ENCODE assay signal across 1 cellular context in the genomic region with DNA sequence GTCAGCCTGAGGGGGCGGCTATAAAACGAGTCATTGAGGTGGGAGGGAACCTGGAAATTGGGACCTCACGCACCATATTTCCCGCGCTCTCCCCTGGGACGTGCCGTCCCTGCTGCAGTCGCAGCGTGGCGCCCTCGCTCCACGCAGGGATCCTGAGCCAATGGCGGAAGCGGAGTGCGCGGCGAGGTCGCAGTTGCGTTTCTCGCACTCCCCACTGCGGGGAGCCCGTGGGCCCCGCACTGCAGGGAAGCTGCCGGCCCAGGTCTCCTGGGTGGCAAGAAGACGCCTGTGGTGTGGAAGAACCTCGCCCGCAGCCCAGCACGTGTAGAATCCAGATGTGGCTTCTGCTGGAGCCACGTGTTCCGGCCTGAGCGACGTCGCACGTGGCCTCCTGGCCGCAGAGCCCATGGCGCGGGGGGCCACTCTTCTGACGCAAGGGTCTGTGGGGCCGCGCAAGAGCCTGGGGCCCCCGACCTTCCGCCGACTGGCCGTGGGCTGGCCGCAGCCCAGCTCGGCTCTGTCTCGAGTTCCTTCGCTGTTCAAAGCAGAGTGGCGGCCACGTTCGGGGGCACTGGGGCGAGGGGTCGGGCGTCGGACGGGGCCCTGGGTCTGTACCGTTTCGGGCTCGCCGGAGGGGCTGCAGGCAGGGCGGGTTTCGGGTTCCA.
TF ChIP-seq lines count a peak whose summit lies in the region.

No MANE protein-coding gene starts in this region.

TF ChIP-seq in HEK293, 187 proteins besides CTCF, POLR2A, EP300 and RAD21 (continued from another document and continues in another):
- TF ChIP-seq ZNF677 (tag by site-specific recombination; IDR thresholded peaks at IDR 0.05): no peak
- TF ChIP-seq ZNF133 (tag by site-specific recombination; IDR thresholded peaks at IDR 0.05): no peak
- peak; percentile 10; the same call in 1 of the 2 replicates for TF ChIP-seq ZNF660 (tag by site-specific recombination; IDR thresholded peaks at IDR 0.05)
- peak; percentile 34; the same call in 1 of the 2 replicates for TF ChIP-seq KLF1 (tag by site-specific recombination; IDR thresholded peaks at IDR 0.05)
- TF ChIP-seq EGR2 (tag by site-specific recombination; IDR thresholded peaks at IDR 0.05; ENCODE audit: low read depth): peak; percentile 52
- peak; percentile 36; the same call in 1 of the 2 replicates for TF ChIP-seq ZBTB8A (tag by site-specific recombination; IDR thresholded peaks at IDR 0.05)
- TF ChIP-seq WT1 (tag by site-specific recombination; IDR thresholded peaks at IDR 0.05): no peak
- no peak for TF ChIP-seq HOXA7 (CRISPR knock-in tag; IDR thresholded peaks at IDR 0.05; ENCODE audit: borderline replicate concordance)
- TF ChIP-seq ZNF366 (tag by site-specific recombination; conservative IDR thresholded peaks at IDR 0.05): 0 out of 2 replicates have a peak, but pooled peaks have one; percentile 11
- TF ChIP-seq INSM2 (tag by site-specific recombination; IDR thresholded peaks at IDR 0.05): no peak
- TF ChIP-seq ZNF629 (tag by site-specific recombination; IDR thresholded peaks at IDR 0.05): no peak
- TF ChIP-seq ZNF670 (tag by site-specific recombination; IDR thresholded peaks at IDR 0.05; ENCODE audit: low read depth): no peak
- TF ChIP-seq ZNF654 (tag by site-specific recombination; IDR thresholded peaks at IDR 0.05; ENCODE audit: low read depth): peak; percentile 86
- TF ChIP-seq ZNF274 (IDR thresholded peaks at IDR 0.05; ENCODE audit: low read length): no peak
- no peak for TF ChIP-seq ZNF274 (tag by site-specific recombination; IDR thresholded peaks at IDR 0.05; ENCODE audit: borderline replicate concordance)
- TF ChIP-seq ZNF473 (tag by site-specific recombination; IDR thresholded peaks at IDR 0.05): no peak
- TF ChIP-seq ZNF335 (tag by site-specific recombination; conservative IDR thresholded peaks at IDR 0.05): peak; percentile 19; the same call in 1 of the 2 replicates
- peak; percentile 43; the same call in 1 of the 2 replicates for TF ChIP-seq ZNF391 (tag by site-specific recombination; IDR thresholded peaks at IDR 0.05; ENCODE audit: borderline replicate concordance, low read depth)
- no peak for TF ChIP-seq ZNF266 (tag by site-specific recombination; IDR thresholded peaks at IDR 0.05; ENCODE audit: low read depth)
- TF ChIP-seq GLIS1 (tag by site-specific recombination; IDR thresholded peaks at IDR 0.05): peak; percentile 81
- TF ChIP-seq KLF17 (tag by site-specific recombination; IDR thresholded peaks at IDR 0.05): peak; percentile 76; the same call in 1 of the 2 replicates
- TF ChIP-seq SP3 (tag by site-specific recombination; IDR thresholded peaks at IDR 0.05): peak; percentile 19; the same call in 1 of the 2 replicates
- TF ChIP-seq, protein P1, sequence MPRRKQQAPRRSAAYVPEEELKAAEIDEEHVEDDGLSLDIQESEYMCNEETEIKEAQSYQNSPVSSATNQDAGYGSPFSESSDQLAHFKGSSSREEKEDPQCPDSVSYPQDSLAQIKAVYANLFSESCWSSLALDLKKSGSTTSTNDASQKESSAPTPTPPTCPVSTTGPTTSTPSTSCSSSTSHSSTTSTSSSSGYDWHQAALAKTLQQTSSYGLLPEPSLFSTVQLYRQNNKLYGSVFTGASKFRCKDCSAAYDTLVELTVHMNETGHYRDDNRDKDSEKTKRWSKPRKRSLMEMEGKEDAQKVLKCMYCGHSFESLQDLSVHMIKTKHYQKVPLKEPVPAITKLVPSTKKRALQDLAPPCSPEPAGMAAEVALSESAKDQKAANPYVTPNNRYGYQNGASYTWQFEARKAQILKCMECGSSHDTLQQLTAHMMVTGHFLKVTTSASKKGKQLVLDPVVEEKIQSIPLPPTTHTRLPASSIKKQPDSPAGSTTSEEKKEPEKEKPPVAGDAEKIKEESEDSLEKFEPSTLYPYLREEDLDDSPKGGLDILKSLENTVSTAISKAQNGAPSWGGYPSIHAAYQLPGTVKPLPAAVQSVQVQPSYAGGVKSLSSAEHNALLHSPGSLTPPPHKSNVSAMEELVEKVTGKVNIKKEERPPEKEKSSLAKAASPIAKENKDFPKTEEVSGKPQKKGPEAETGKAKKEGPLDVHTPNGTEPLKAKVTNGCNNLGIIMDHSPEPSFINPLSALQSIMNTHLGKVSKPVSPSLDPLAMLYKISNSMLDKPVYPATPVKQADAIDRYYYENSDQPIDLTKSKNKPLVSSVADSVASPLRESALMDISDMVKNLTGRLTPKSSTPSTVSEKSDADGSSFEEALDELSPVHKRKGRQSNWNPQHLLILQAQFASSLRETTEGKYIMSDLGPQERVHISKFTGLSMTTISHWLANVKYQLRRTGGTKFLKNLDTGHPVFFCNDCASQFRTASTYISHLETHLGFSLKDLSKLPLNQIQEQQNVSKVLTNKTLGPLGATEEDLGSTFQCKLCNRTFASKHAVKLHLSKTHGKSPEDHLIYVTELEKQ (tag by site-specific recombination; IDR thresholded peaks at IDR 0.05; ENCODE audit: borderline replicate concordance): no peak
- no peak for TF ChIP-seq ZNF791 (tag by site-specific recombination; IDR thresholded peaks at IDR 0.05)
- no peak for TF ChIP-seq ZNF792 (tag by site-specific recombination; IDR thresholded peaks at IDR 0.05)
- TF ChIP-seq SP7 (tag by site-specific recombination; IDR thresholded peaks at IDR 0.05): peak; percentile 51
- no peak for TF ChIP-seq PRDM2 (tag by site-specific recombination; IDR thresholded peaks at IDR 0.05; ENCODE audit: borderline replicate concordance)
- peak; percentile 95 for TF ChIP-seq YY2 (tag by site-specific recombination; IDR thresholded peaks at IDR 0.05)
- TF ChIP-seq, protein P2, sequence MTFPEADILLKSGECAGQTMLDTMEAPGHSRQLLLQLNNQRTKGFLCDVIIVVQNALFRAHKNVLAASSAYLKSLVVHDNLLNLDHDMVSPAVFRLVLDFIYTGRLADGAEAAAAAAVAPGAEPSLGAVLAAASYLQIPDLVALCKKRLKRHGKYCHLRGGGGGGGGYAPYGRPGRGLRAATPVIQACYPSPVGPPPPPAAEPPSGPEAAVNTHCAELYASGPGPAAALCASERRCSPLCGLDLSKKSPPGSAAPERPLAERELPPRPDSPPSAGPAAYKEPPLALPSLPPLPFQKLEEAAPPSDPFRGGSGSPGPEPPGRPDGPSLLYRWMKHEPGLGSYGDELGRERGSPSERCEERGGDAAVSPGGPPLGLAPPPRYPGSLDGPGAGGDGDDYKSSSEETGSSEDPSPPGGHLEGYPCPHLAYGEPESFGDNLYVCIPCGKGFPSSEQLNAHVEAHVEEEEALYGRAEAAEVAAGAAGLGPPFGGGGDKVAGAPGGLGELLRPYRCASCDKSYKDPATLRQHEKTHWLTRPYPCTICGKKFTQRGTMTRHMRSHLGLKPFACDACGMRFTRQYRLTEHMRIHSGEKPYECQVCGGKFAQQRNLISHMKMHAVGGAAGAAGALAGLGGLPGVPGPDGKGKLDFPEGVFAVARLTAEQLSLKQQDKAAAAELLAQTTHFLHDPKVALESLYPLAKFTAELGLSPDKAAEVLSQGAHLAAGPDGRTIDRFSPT (tag by site-specific recombination; IDR thresholded peaks at IDR 0.05): no peak
- 0 out of 2 replicates have a peak, but pooled peaks have one; percentile 21 for TF ChIP-seq IKZF3 (tag by site-specific recombination; IDR thresholded peaks at IDR 0.05)
- peak; percentile 64 for TF ChIP-seq ZFHX2 (tag by site-specific recombination; conservative IDR thresholded peaks at IDR 0.05)
- TF ChIP-seq ZBTB26 (tag by site-specific recombination; optimal IDR thresholded peaks at IDR 0.05): peak; percentile 15
- TF ChIP-seq ZFP37 (tag by site-specific recombination; IDR thresholded peaks at IDR 0.05): 0 out of 2 replicates have a peak, but pooled peaks have one; percentile 49
- no peak for TF ChIP-seq GLI4 (tag by site-specific recombination; IDR thresholded peaks at IDR 0.05)
- TF ChIP-seq ZNF121 (tag by site-specific recombination; IDR thresholded peaks at IDR 0.05): 0 out of 2 replicates have a peak, but pooled peaks have one; percentile 25
- no peak for TF ChIP-seq ATF2 (tag by site-specific recombination; IDR thresholded peaks at IDR 0.05; ENCODE audit: low read depth)
- no peak for TF ChIP-seq ZFP41 (tag by site-specific recombination; IDR thresholded peaks at IDR 0.05; ENCODE audit: borderline replicate concordance)
- TF ChIP-seq ZSCAN30 (tag by site-specific recombination; IDR thresholded peaks at IDR 0.05): 0 out of 2 replicates have a peak, but pooled peaks have one; percentile 59
- TF ChIP-seq ZXDB (tag by site-specific recombination; IDR thresholded peaks at IDR 0.05): peak; percentile 42
- no peak for TF ChIP-seq ZNF202 (tag by site-specific recombination; IDR thresholded peaks at IDR 0.05; ENCODE audit: borderline replicate concordance)
- TF ChIP-seq ZNF843 (tag by site-specific recombination; IDR thresholded peaks at IDR 0.05): 0 out of 2 replicates have a peak, but pooled peaks have one; percentile 57
- TF ChIP-seq ZNF785 (tag by site-specific recombination; IDR thresholded peaks at IDR 0.05): no peak
- peak; percentile 56; the same call in 1 of the 2 replicates for TF ChIP-seq ZEB2 (tag by site-specific recombination; IDR thresholded peaks at IDR 0.05)
